In the genomic region with DNA sequence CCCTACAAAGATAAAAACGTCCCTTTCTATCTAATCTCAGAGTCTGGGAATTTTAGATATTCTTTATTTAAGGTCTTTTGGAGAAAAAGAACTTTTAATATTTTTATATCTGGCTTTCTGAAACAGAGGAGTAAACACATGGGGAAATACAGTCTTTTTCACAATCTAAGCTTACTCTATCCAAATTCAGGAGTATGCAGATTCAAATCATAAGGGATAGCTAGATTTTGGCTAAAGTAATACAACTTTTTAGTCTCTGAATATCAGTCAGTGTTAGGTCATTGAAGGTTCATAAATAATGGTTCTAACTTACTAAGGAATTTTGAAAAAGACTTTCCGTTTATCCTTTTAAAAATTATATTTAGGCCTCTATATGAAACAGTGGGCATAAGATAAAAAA, we compare ENCODE assay signal across 34 cellular contexts.
"Had no signal": no experiment of that assay in that cellular context is flagged by ENCODE, and none has a peak within 500 bp of the region (broad histone marks: within the 10 kb centered on the region; RNA-seq: fewer than 3 reads in every experiment).

No MANE protein-coding gene starts in this region.

- H3K27me3 ChIP-seq: MG63 had no signal

- DNase-seq: Karpas-422, Kasumi-1, KBM-7, KG1, MG63, MM.1S, MV-4-11, NCI-H1048, NCI-H1092, NCI-H1092 treated with DMSO at 0.1 percent for 48 hours, NCI-H1105, NCI-H1105 treated with DMSO at 0.1 percent for 48 hours, NCI-H1417, NCI-H1417 treated with DMSO at 0.1 percent for 48 hours, NCI-H1436, NCI-H1436 treated with DMSO at 0.1 percent for 48 hours, NCI-H146, NCI-H1694, NCI-H1694 treated with DMSO at 0.1 percent for 48 hours, NCI-H187, NCI-H187 treated with DMSO at 0.1 percent for 48 hours, NCI-H1930, NCI-H2029, NCI-H2029 treated with DMSO at 0.1 percent for 48 hours, NCI-H2081, NCI-H2081 treated with DMSO at 0.1 percent for 48 hours, NCI-H2107, NCI-H2171, NCI-H2171 treated with DMSO at 0.1 percent for 48 hours, NCI-H2227 treated with DMSO at 0.1 percent for 48 hours, NCI-H226, NCI-H446, NCI-H446 treated with DMSO at 0.1 percent for 48 hours had no signal

- H3K4me3 ChIP-seq: MG63 had no signal

- H3K9ac ChIP-seq: KMS-11 had no signal

- H3K27ac ChIP-seq: KMS-11 had no signal

- H3K9me3 ChIP-seq: MG63 had no signal

- H3K4me2 ChIP-seq: KMS-11 had no signal

- H3K36me3 ChIP-seq: MG63 had no signal
